ENCODE assay signal across 10 cellular contexts in the genomic region with DNA sequence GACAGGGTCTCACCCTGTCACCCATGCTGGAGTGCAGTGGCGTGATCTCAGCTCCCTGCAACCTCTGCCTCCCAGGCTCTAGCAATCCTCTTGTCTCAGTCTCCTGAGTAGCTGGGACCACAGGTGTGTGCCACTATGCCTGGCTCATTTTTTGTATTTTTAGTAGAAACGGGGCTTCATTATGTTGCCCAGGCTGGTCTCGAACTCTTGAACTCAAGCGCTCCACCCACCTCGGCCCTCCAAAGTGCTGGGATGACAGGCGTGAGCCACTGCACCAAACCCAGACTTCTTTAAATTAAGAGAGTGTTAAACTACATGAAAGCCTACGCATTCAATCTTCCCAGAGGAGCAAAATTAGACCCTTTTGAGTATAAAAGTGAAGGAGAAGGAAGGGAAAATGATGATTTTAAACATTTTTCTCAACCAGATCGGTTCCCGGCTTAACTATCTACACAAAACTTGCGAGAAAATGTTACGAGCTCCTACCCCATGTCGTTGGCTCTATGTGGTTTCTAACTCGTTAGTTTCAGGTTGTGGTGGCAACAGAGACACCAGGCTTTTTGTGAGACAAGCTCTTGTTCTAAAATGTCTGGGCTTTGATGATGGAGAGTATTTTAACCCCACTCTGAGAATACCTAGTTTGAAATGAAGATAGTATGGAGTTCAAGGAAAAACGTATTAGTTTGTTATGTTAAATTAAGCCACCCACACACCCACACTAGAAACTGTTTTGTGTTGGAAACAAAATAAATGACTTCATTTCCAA. TPM values are rescaled to one million over a fixed set of nuclear protein-coding genes. Genes with fewer than 3 reads are reported as not detected.
DNase-seq lines count a peak whose midpoint lies in the region; ATAC-seq and TF ChIP-seq lines count a peak whose summit lies in the region.
"Had no signal": no experiment of that assay in that cellular context is flagged by ENCODE, and none has a peak within 500 bp of the region (broad histone marks: within the 10 kb centered on the region; RNA-seq: fewer than 3 reads in every experiment).

No MANE protein-coding gene starts in this region.

- H3K4me1 ChIP-seq in right lobe of liver: peaks cover 0 to 43% (median 11%) of the 10 kb centered on the region in 4 donors

- no peak overlapping the region for H3K4me3 ChIP-seq in right lobe of liver

- H3K27ac ChIP-seq in right lobe of liver (peak overlapping the region; percentile 86 to 93 (median 88)), substantia nigra (ENCODE audit: low read depth, low read length, poor library complexity, severe bottlenecking) (peak overlapping the region; percentile 30)
- H3K27ac ChIP-seq: 22Rv1 had no signal

- DNase-seq in activated CD4-positive, CD25-positive, alpha-beta regulatory T cell treated with anti-CD3 and anti-CD28 coated beads, Interleukin-2, amount 50 U/mL, for 72 hours: no peak
- DNase-seq in activated T-cell treated with anti-CD3 and anti-CD28 coated beads, Interleukin-2, amount 50 U/mL, for 72 hours: peak; percentile 55 to 59
- DNase-seq in right lobe of liver (no peak), substantia nigra (lab: John Stamatoyannopoulos, UW) (no peak), NCI-H510A treated with DMSO at 0.1 percent for 48 hours (lab: John Stamatoyannopoulos, UW) (no peak), NCI-H1417 treated with DMSO at 0.1 percent for 48 hours (lab: John Stamatoyannopoulos, UW) (no peak)
- DNase-seq: activated CD4-positive, CD25-positive, alpha-beta regulatory T cell had no signal

- H3K27ac Mint-ChIP-seq in activated T-cell treated with anti-CD3 and anti-CD28 coated beads, Interleukin-2, amount 50 U/mL, for 72 hours: peak overlapping the region; percentile 99

- H3K27me3 ChIP-seq in right lobe of liver: no peaks in the 10 kb centered on the region

- H3K36me3 ChIP-seq in right lobe of liver: no peaks in the 10 kb centered on the region

- H3K27me3 Mint-ChIP-seq in activated T-cell treated with anti-CD3 and anti-CD28 coated beads, Interleukin-2, amount 50 U/mL, for 72 hours (ENCODE audit: low read depth): no peaks in the 10 kb centered on the region

- WGBS in right lobe of liver (ENCODE audit: insufficient coverage, low coverage, low lambda C conversion rate, missing lambda C conversion rate): 77% methylated on average over 14 of the region's 14 CpGs

- intact Hi-C loops in right lobe of liver (cut with DNase I): no loop called here

- no peaks in the 10 kb centered on the region for H3K9me3 ChIP-seq in right lobe of liver

- peaks cover 3 to 13% of the 10 kb centered on the region in 2 donors for H3K36me3 Mint-ChIP-seq in activated T-cell treated with anti-CD3 and anti-CD28 coated beads, Interleukin-2, amount 50 U/mL, for 72 hours (ENCODE audit: insufficient read depth in 2 of 2)

- ATAC-seq in activated CD4-positive, CD25-positive, alpha-beta regulatory T cell treated with anti-CD3 and anti-CD28 coated beads, Interleukin-2, amount 50 U/mL, for 24 hours: peak; percentile 54 to 57
- ATAC-seq in activated T-cell treated with anti-CD3 and anti-CD28 coated beads, Interleukin-2, amount 50 U/mL, for 72 hours (replicated peaks in 1 of 2): peak; percentile 50 to 62
- ATAC-seq in right lobe of liver: no peak
- ATAC-seq in GM21717 (IDR thresholded peaks at IDR 0.05; ENCODE audit: unreplicated experiment): no peak

- no peaks in the 10 kb centered on the region for H3K9me3 Mint-ChIP-seq in activated T-cell treated with anti-CD3 and anti-CD28 coated beads, Interleukin-2, amount 50 U/mL, for 72 hours

- TF ChIP-seq CTCF in right lobe of liver (IDR thresholded peaks at IDR 0.05): no peak

- H3K4me3 Mint-ChIP-seq in activated T-cell treated with anti-CD3 and anti-CD28 coated beads, Interleukin-2, amount 50 U/mL, for 72 hours: peak overlapping the region; percentile 92 to 96

- TF ChIP-seq POLR2A in right lobe of liver (IDR thresholded peaks at IDR 0.05): no peak

- peaks cover 88% of the 10 kb centered on the region for H3K4me1 Mint-ChIP-seq in activated T-cell treated with anti-CD3 and anti-CD28 coated beads, Interleukin-2, amount 50 U/mL, for 72 hours (ENCODE audit: low read depth)

RNA-seq across cellular contexts. Expression of a gene that starts 26.3 kb away (rescaled TPM):
- 100 to 1,000 TPM; 252 to 269 TPM for total RNA-seq in activated T-cell treated with anti-CD3 and anti-CD28 coated beads, Interleukin-2, amount 50 U/mL, for 72 hours
- 10 to 100 TPM; 21.2 to 29.0 (median 26.7) TPM for total RNA-seq in right lobe of liver

RNA-seq across cellular contexts. Expression of a gene that starts 38.4 kb away (rescaled TPM):
- total RNA-seq in activated T-cell treated with anti-CD3 and anti-CD28 coated beads, Interleukin-2, amount 50 U/mL, for 72 hours: 100 to 1,000 TPM; 243 to 264 TPM
- 10 to 100 TPM in 1 of 6 experiments, 1 to 10 TPM in 5; 4.8 to 11.5 (median 7.7) TPM for total RNA-seq in right lobe of liver

RNA-seq across cellular contexts. Expression of a gene that starts 55.6 kb away (rescaled TPM):
- total RNA-seq in activated T-cell treated with anti-CD3 and anti-CD28 coated beads, Interleukin-2, amount 50 U/mL, for 72 hours: 10 to 100 TPM; 17.3 to 18.8 TPM
- total RNA-seq in right lobe of liver: 10 to 100 TPM in 5 of 6 experiments, 1 to 10 TPM in 1; 8.8 to 23.9 (median 12.8) TPM

Comparison
In these comparisons a context has a peak if more than half of its experiments do, and no peak if none do; other contexts are left out.
1. ATAC-seq: peak in activated CD4-positive, CD25-positive, alpha-beta regulatory T cell treated with anti-CD3 and anti-CD28 coated beads, Interleukin-2, amount 50 U/mL, for 24 hours (2 of 2) and activated T-cell treated with anti-CD3 and anti-CD28 coated beads, Interleukin-2, amount 50 U/mL, for 72 hours (2 of 2); none in right lobe of liver (0 of 4) and GM21717 (single experiment).
2. DNase-seq: peak in activated T-cell treated with anti-CD3 and anti-CD28 coated beads, Interleukin-2, amount 50 U/mL, for 72 hours (2 of 2); none in activated CD4-positive, CD25-positive, alpha-beta regulatory T cell treated with anti-CD3 and anti-CD28 coated beads, Interleukin-2, amount 50 U/mL, for 72 hours (single experiment), right lobe of liver (0 of 3), substantia nigra (0 of 49), NCI-H510A treated with DMSO at 0.1 percent for 48 hours (single experiment) and NCI-H1417 treated with DMSO at 0.1 percent for 48 hours (single experiment).
3. RNA of a gene that starts 26.3 kb away (total RNA-seq): 252 to 269 TPM in activated T-cell treated with anti-CD3 and anti-CD28 coated beads, Interleukin-2, amount 50 U/mL, for 72 hours; 21.2 to 29.0 TPM in right lobe of liver; every median in the first group is over 4 times any median in the second.
4. RNA of a gene that starts 38.4 kb away (total RNA-seq): 243 to 264 TPM in activated T-cell treated with anti-CD3 and anti-CD28 coated beads, Interleukin-2, amount 50 U/mL, for 72 hours; 4.8 to 11.5 TPM in right lobe of liver; every median in the first group is over 10 times any median in the second.